In the genomic region with DNA sequence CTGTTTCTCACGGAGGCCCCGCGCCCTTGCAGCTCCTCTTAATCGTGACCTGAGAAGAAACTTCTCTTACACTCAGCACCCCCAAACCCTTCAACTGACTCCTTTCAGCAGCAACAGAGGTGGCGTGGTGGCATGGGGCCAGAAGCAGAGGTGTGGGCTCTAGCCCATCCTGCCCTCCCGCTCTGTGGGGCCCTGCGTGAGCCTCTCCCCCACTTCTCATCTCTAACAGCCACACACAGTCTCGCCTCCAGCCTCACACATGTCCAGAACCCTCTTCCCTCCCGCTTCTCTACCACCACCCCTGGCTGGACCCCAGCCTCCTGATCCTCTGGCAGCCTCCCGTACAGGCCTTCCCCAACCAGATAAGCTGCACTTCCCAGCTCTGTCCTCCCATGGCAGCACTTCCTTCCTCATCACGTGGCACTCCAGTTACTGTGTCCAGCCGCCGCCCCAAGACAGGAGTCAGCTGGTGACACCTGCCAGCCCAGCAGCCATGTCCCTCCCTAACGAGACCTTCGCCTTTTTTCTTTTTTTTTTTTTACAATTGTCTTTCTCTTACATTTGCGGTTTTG, we compare ENCODE assay signal across 8 cellular contexts. TPM values are rescaled to one million over a fixed set of nuclear protein-coding genes. Genes with fewer than 3 reads are reported as not detected.
DNase-seq lines count a peak whose midpoint lies in the region; ATAC-seq and TF ChIP-seq lines count a peak whose summit lies in the region.

No MANE protein-coding gene starts in this region.

- H2BK5ac ChIP-seq in mesendoderm (ENCODE audit: low read length): no peak overlapping the region

- peaks cover 75% of the 10 kb centered on the region for H3K4me1 Mint-ChIP-seq in activated CD8-positive, alpha-beta memory T cell treated with anti-CD3 and anti-CD28 coated beads, Interleukin-2, amount 10 ng/mL, durations not matched to agents 7 days and 5 days
- H3K4me1 Mint-ChIP-seq in naive B cell: peaks cover 67 to 92% (median 83%) of the 10 kb centered on the region in 3 donors

- no peaks in the 10 kb centered on the region for H3K79me1 ChIP-seq in mesendoderm (ENCODE audit: low read length)

- H3K36me3 ChIP-seq in adrenal gland (replicated peaks in 1 of 2): peaks cover 0 to 5% of the 10 kb centered on the region in 2 donors
- H3K36me3 ChIP-seq in mesendoderm (ENCODE audit: control insufficient read depth, insufficient read depth, low read length): no peaks in the 10 kb centered on the region

- no peak overlapping the region for H3K4ac ChIP-seq in mesendoderm (ENCODE audit: low read depth, low read length)

- no peak for ATAC-seq in activated CD8-positive, alpha-beta memory T cell treated with anti-CD3 and anti-CD28 coated beads, Interleukin-2, amount 10 ng/mL, durations not matched to agents 7 days and 5 days
- ATAC-seq in naive B cell (ENCODE audit: low read depth in 2 of 2): peak; percentile 7 to 16

- H3K36me3 Mint-ChIP-seq in activated CD8-positive, alpha-beta memory T cell treated with anti-CD3 and anti-CD28 coated beads, Interleukin-2, amount 10 ng/mL, durations not matched to agents 7 days and 5 days: peaks cover 11% of the 10 kb centered on the region
- no peaks in the 10 kb centered on the region for H3K36me3 Mint-ChIP-seq in naive B cell

- no peak overlapping the region for H4K8ac ChIP-seq in mesendoderm (ENCODE audit: low read depth, low read length)

- H3K9ac ChIP-seq in mesendoderm (ENCODE audit: low read length): no peak overlapping the region

- TF ChIP-seq POLR2A in adrenal gland (IDR thresholded peaks at IDR 0.05): no peak

- H3K27ac Mint-ChIP-seq in activated CD8-positive, alpha-beta memory T cell treated with anti-CD3 and anti-CD28 coated beads, Interleukin-2, amount 10 ng/mL, durations not matched to agents 7 days and 5 days: peak overlapping the region; percentile 94
- H3K27ac Mint-ChIP-seq in naive B cell: peak overlapping the region; percentile 92 to 100 (median 99)

- no peak for TF ChIP-seq CTCF in adrenal gland (IDR thresholded peaks at IDR 0.05)

- H3K27me3 Mint-ChIP-seq in activated CD8-positive, alpha-beta memory T cell treated with anti-CD3 and anti-CD28 coated beads, Interleukin-2, amount 10 ng/mL, durations not matched to agents 7 days and 5 days: no peaks in the 10 kb centered on the region
- no peaks in the 10 kb centered on the region for H3K27me3 Mint-ChIP-seq in naive B cell

- intact Hi-C loops in adrenal gland (cut with DNase I): loop anchor here (5.0 to 10.0 kb wide), 3 partner anchors 77 to 129 kb away; a partner anchor contains a TSS

- no peaks in the 10 kb centered on the region for H3K9me3 ChIP-seq in adrenal gland (replicated peaks in 1 of 3)

- H3K79me2 ChIP-seq in mesendoderm (ENCODE audit: control insufficient read depth, insufficient read depth, low read length): no peaks in the 10 kb centered on the region

- CTCF ChIA-PET in activated CD8-positive, alpha-beta memory T cell treated with anti-CD3 and anti-CD28 coated beads, Interleukin-2, amount 10 ng/mL, durations not matched to agents 7 days and 5 days (lab: Charles Lee): interaction anchor here (0.7 to 8.1 kb wide), 6 partner anchors 31 to 1078 kb away, joined by 3 to 116 read pairs (median 12); a partner anchor contains a TSS

- H3K27me3 ChIP-seq in adrenal gland: no peaks in the 10 kb centered on the region
- no peaks in the 10 kb centered on the region for H3K27me3 ChIP-seq in mesendoderm (ENCODE audit: insufficient read depth, low read length, poor library complexity)

- H2AK5ac ChIP-seq in mesendoderm (ENCODE audit: low read length): no peak overlapping the region

- H2BK120ac ChIP-seq in mesendoderm (ENCODE audit: low read depth, low read length): no peak overlapping the region

- H3K4me1 ChIP-seq in adrenal gland (replicated peaks in 1 of 2): peaks cover 18 to 64% of the 10 kb centered on the region in 2 donors
- peaks cover 3% of the 10 kb centered on the region for H3K4me1 ChIP-seq in mesendoderm (ENCODE audit: control insufficient read depth, low read depth, low read length)

- no peak overlapping the region for H4K5ac ChIP-seq in mesendoderm (ENCODE audit: low read length)

- no peak for DNase-seq in activated CD8-positive, alpha-beta memory T cell treated with anti-CD3 and anti-CD28 coated beads, Interleukin-2, amount 10 ng/mL, durations not matched to agents 7 days and 5 days
- no peak for DNase-seq in activated CD8-positive, alpha-beta memory T cell treated with anti-CD3 and anti-CD28 coated beads for 24 hours
- DNase-seq in adrenal gland: peak in 1 of 7 donors; percentile 39
- peak; percentile 47 for DNase-seq in naive B cell
- DNase-seq in mesendoderm: no peak
- no peak for DNase-seq in NAMALWA (ENCODE audit: low spot score)
- no peak for DNase-seq in COR-L47 (lab: John Stamatoyannopoulos, UW)

- H3K23ac ChIP-seq in mesendoderm (ENCODE audit: low read length): no peak overlapping the region

- H3K4me2 ChIP-seq in mesendoderm (ENCODE audit: low read length): no peak overlapping the region

- no peak overlapping the region for H2BK15ac ChIP-seq in mesendoderm (replicated peaks; ENCODE audit: low read depth)

- H3K4me3 Mint-ChIP-seq in activated CD8-positive, alpha-beta memory T cell treated with anti-CD3 and anti-CD28 coated beads, Interleukin-2, amount 10 ng/mL, durations not matched to agents 7 days and 5 days: peak overlapping the region; percentile 53
- peak overlapping the region; percentile 71 to 90 (median 86) for H3K4me3 Mint-ChIP-seq in naive B cell

- H3K18ac ChIP-seq in mesendoderm (ENCODE audit: low read length): no peak overlapping the region

- H3K4me3 ChIP-seq in adrenal gland (no peak overlapping the region), mesendoderm (ENCODE audit: low read length) (no peak overlapping the region)

- TF ChIP-seq EP300 in Ishikawa (IDR thresholded peaks at IDR 0.05; ENCODE audit: borderline replicate concordance): no peak

- no peaks in the 10 kb centered on the region for H3K9me3 Mint-ChIP-seq in activated CD8-positive, alpha-beta memory T cell treated with anti-CD3 and anti-CD28 coated beads, Interleukin-2, amount 10 ng/mL, durations not matched to agents 7 days and 5 days (ENCODE audit: low read depth)
- H3K9me3 Mint-ChIP-seq in naive B cell: no peaks in the 10 kb centered on the region

- H3K27ac ChIP-seq in adrenal gland (peak overlapping the region in 4 of 5 donors; percentile 46 to 82 (median 68)), mesendoderm (ENCODE audit: low read depth, low read length) (no peak overlapping the region)

- no peak for TF ChIP-seq RAD21 in Ishikawa (IDR thresholded peaks at IDR 0.05; ENCODE audit: low read depth)

- WGBS in adrenal gland, 4 donors: 67 to 72% (median 69%) methylated on average over 16 of the region's 16 CpGs
- no CpG with 5 or more reads among the region's 16 CpGs for WGBS in mesendoderm (ENCODE audit: extremely low coverage, insufficient coverage, low lambda C conversion rate)

- H3K56ac ChIP-seq in mesendoderm (ENCODE audit: low read length): no peak overlapping the region

TF ChIP-seq in Ishikawa, 13 proteins besides CTCF, POLR2A, EP300 and RAD21:
- TF ChIP-seq NFIC (IDR thresholded peaks at IDR 0.05): no peak
- TF ChIP-seq, protein P1, sequence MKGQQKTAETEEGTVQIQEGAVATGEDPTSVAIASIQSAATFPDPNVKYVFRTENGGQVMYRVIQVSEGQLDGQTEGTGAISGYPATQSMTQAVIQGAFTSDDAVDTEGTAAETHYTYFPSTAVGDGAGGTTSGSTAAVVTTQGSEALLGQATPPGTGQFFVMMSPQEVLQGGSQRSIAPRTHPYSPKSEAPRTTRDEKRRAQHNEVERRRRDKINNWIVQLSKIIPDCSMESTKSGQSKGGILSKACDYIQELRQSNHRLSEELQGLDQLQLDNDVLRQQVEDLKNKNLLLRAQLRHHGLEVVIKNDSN (IDR thresholded peaks at IDR 0.05): peak; percentile 20; the same call in 1 of the 2 replicates
TF ChIP-seq in Ishikawa: peak in this region for 1.

RNA-seq across cellular contexts. Expression of a gene that starts 30.5 kb away (rescaled TPM):
- total RNA-seq in activated CD8-positive, alpha-beta memory T cell treated with anti-CD3 and anti-CD28 coated beads, Interleukin-2, amount 10 ng/mL, durations not matched to agents 7 days and 5 days: 10 to 100 TPM; 75.9 to 94.0 TPM
- total RNA-seq in adrenal gland: 100 to 1,000 TPM in 1 of 8 donors, 10 to 100 TPM in 7; 75.0 to 182 (median 91.1) TPM
- polyA plus RNA-seq in adrenal gland: 10 to 100 TPM; 54.3 to 93.9 (median 79.4) TPM
- 100 to 1,000 TPM; 178 to 217 (median 195) TPM for polyA plus RNA-seq in naive B cell (ENCODE audit: low read depth in 6 of 6)
- polyA plus RNA-seq in mesendoderm (2013, experiment 1 of 2): 28.5 TPM
- polyA plus RNA-seq in mesendoderm (2013, experiment 2 of 2): 28.2 TPM

RNA-seq across cellular contexts. Expression of a gene that starts 34.8 kb away (rescaled TPM):
- total RNA-seq in activated CD8-positive, alpha-beta memory T cell treated with anti-CD3 and anti-CD28 coated beads, Interleukin-2, amount 10 ng/mL, durations not matched to agents 7 days and 5 days: 10 to 100 TPM; 14.8 to 18.2 TPM
- 10 to 100 TPM in 2 of 8 donors, 1 to 10 TPM in 6; 3.4 to 10.8 (median 6.8) TPM for total RNA-seq in adrenal gland
- polyA plus RNA-seq in adrenal gland (10 to 100 TPM in 2 of 3 donors, 1 to 10 TPM in 1; 3.7 to 14.6 (median 11.5) TPM), naive B cell (ENCODE audit: low read depth in 6 of 6) (1 to 10 TPM in 5 of 6 donors, not detected in 1; 2.9 to 8.2 (median 4.2) TPM)
- 5.4 TPM for polyA plus RNA-seq in mesendoderm (2013, experiment 1 of 2)
- 4.7 TPM for polyA plus RNA-seq in mesendoderm (2013, experiment 2 of 2)
